8 cellular contexts compared by ENCODE assay signal in the genomic region with DNA sequence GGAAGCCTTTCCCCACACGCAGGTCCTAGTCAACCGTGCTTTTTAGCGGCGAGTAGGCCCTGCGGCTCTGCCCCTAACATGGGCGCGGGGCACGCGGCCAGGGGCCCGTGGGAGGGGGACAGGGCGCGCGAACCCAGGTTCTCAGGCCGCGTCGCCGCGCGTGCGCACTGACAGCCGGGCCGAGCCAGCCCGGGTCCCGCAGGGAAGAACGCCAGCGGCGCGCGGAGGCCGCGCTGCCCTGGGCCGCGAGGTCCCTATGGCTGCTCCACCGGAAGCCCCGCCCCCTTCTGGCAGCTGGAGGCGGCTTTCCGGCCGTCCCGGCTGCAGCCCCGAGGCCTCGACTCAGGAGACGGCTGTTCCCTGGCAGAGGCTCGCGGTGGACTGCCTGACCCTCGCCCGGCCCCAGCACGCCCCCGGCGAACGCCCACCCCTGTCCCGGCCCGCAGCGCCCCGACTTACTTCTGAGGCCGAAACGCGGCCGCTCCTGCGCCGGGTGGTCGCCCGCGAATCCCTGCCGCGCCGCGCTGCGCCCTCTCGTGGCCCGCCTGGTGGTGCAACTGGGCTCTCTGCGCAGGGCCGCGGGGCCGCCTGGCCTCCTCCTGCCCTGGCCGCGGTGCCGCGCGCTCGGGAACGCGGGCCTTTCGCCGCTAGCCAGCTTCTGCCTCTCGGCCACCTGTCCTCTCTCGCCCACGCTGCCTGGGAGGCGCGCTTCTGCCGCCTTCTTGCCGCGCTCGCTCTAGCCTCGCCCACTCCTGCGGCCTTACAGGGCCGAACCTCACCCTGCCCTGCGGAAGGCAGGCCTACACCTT. TPM values are rescaled to one million over a fixed set of nuclear protein-coding genes. Genes with fewer than 3 reads are reported as not detected.
DNase-seq lines count a peak whose midpoint lies in the region; ATAC-seq and TF ChIP-seq lines count a peak whose summit lies in the region.

No MANE protein-coding gene starts in this region.

- H3K4me3 ChIP-seq in BE2C (ENCODE audit: low read depth, low read length): peak overlapping the region; percentile 57
- H3K4me3 ChIP-seq in kidney epithelial cell (ENCODE audit: low read depth, low read length): peak overlapping the region; percentile 63

- ATAC-seq in GM19043 (IDR thresholded peaks at IDR 0.05; ENCODE audit: low read depth, unreplicated experiment): peak; percentile 85
- ATAC-seq in HG03354 (IDR thresholded peaks at IDR 0.05; ENCODE audit: poor library complexity, severe bottlenecking, unreplicated experiment): peak; percentile 91

- H3K36me3 ChIP-seq in BE2C (no peaks in the 10 kb centered on the region), kidney epithelial cell (ENCODE audit: control insufficient read depth, insufficient read depth, low read length) (no peaks in the 10 kb centered on the region)

- TF ChIP-seq CTCF in BE2C (IDR thresholded peaks at IDR 0.05; ENCODE audit: low read depth, low read length): peak; percentile 32
- no peak for TF ChIP-seq CTCF in kidney epithelial cell (IDR thresholded peaks at IDR 0.05; ENCODE audit: insufficient read depth, low read length, poor library complexity, severe bottlenecking)

- H3K9me3 ChIP-seq in BE2C: no peaks in the 10 kb centered on the region

- H3K27me3 ChIP-seq in BE2C (no peaks in the 10 kb centered on the region), kidney epithelial cell (ENCODE audit: control insufficient read depth, insufficient read depth, low read length) (no peaks in the 10 kb centered on the region)

- DNase-seq in BE2C (peak; percentile 95), NCI-H345 treated with DMSO at 0.1 percent for 48 hours (lab: John Stamatoyannopoulos, UW; ENCODE audit: unreplicated experiment) (peak; percentile 95), cerebellar cortex (ENCODE audit: low spot score) (peak; percentile 83), kidney epithelial cell (ENCODE audit: low read depth) (no peak)
- DNase-seq in activated CD4-positive, CD25-positive, alpha-beta regulatory T cell treated with anti-CD3 and anti-CD28 coated beads, Interleukin-2, amount 50 U/mL, for 72 hours: peak; percentile 90
- DNase-seq in stimulated activated CD4-positive, alpha-beta T cell treated with anti-CD3 and anti-CD28 coated beads, Interleukin-15, amount 100 ng/mL, for 24 hours: peak; percentile 95

- H3K4me1 ChIP-seq in BE2C: 0 out of 2 replicates have a peak, but pooled peaks cover 2% of the 10 kb centered on the region

RNA-seq across cellular contexts. Expression of gene RIPPLY3, which starts 16.6 kb away (rescaled TPM):
- not detected for polyA plus RNA-seq in BE2C (2012; ENCODE audit: insufficient read depth, insufficient read length, low read depth)
- 0.48 and 0.92 TPM in 2 replicates for total RNA-seq in kidney epithelial cell

RNA-seq across cellular contexts. Expression of gene HLCS, which starts 23.4 kb away (rescaled TPM):
- polyA plus RNA-seq in BE2C (2012; ENCODE audit: insufficient read depth, insufficient read length, low read depth): 8.8 TPM
- 26.7 and 38.2 TPM in 2 replicates for total RNA-seq in kidney epithelial cell
